ENCODE assay signal across 23 cellular contexts in the genomic region with DNA sequence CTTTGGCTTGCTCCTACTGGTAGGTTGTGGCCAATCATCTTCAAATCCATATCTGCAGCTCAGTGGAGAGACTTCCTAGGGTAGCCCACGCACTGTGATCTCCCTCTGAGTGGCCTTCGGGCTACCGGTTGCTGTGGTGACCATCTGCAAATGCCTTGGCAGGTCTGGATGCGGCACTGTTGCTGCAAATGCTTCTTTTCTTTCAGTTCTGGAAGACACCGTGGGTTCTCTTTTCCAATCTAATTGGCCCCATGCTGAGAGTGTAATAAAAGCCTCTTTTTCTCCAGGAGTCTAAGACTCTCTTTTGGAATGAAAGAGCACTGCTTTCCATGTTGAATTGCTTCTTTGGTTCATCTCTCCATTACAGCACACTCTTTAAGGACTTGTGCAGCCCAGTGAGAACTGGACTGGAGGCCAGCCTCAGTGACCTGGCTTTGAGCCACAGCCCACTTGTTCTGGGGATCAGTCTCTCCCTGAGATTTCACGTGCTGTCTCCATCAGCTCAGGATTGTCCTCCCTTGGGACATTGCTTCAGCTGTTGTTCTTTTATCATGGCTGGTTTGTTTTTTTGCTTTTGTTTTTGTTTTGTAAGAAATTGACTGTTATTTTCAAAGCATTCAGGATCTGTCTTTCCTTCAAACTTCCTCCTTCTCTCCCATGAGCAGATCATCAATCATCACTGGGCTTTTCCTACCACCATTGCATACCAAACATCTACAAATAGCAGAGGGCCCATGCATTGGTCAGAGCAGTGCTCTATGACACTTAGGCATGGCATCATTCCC.
DNase-seq lines count a peak whose midpoint lies in the region; ATAC-seq and TF ChIP-seq lines count a peak whose summit lies in the region.
"Had no signal": no experiment of that assay in that cellular context is flagged by ENCODE, and none has a peak within 500 bp of the region (broad histone marks: within the 10 kb centered on the region; RNA-seq: fewer than 3 reads in every experiment).

No MANE protein-coding gene starts in this region.

- H3K36me3 ChIP-seq in gastrocnemius medialis, result no peaks in the 10 kb centered on the region
- H3K36me3 ChIP-seq: thyroid gland had no signal

- DNase-seq in NCI-H446 treated with DMSO at 0.1 percent for 48 hours (lab: John Stamatoyannopoulos, UW), result peak; percentile 15
- DNase-seq in middle frontal gyrus (ENCODE audit: extremely low spot score, low spot score), result peak; percentile 18
- DNase-seq in superior temporal gyrus (ENCODE audit: extremely low spot score), result peak; percentile 52
- DNase-seq in NOMO-1 (lab: John Stamatoyannopoulos, UW; ENCODE audit: unreplicated experiment in 2 of 2), result no peak
- DNase-seq in SIG-M5 (lab: John Stamatoyannopoulos, UW), result no peak
- DNase-seq in gastrocnemius medialis, result no peak
- no peak for DNase-seq in NCI-H510A (lab: John Stamatoyannopoulos, UW)
- DNase-seq: activated B cell treated with CpG ODN at 0.5 μM for 24 hours; activated CD4-positive, alpha-beta T cell treated with anti-CD3 and anti-CD28 coated beads, Interleukin-2, amount 50 U/mL, for 4 hours; activated naive CD4-positive, alpha-beta T cell treated with anti-CD3 and anti-CD28 coated beads, Interleukin-2, amount 10 ng/mL, durations not matched to agents 7 days and 5 days; CD4-positive, alpha-beta T cell; KBM-7; MM.1S; NCI-H1436; NCI-H510A treated with DMSO at 0.1 percent for 48 hours; SHP77 treated with DMSO at 0.1 percent for 48 hours; stimulated activated naive CD8-positive, alpha-beta T cell treated with anti-CD3 and anti-CD28 coated beads, Interleukin-15, Interleukin-2, amounts not matched to agents 100 U/mL and 50 U/mL, for 24 hours; T1000; thyroid gland had no signal

- TF ChIP-seq CTCF in gastrocnemius medialis (IDR thresholded peaks at IDR 0.05 in 4 of 5, conservative IDR thresholded peaks at IDR 0.05 in 1 of 5), result no peak

- H3K9me3 ChIP-seq in gastrocnemius medialis, result no peaks in the 10 kb centered on the region
- H3K9me3 ChIP-seq: thyroid gland had no signal

- H3K4me3 ChIP-seq in gastrocnemius medialis, result no peak overlapping the region
- H3K4me3 ChIP-seq: GM12878, lung, thyroid gland had no signal

- no peak for ATAC-seq in gastrocnemius medialis
- ATAC-seq: GM12878; Panc1; stimulated activated naive CD8-positive, alpha-beta T cell treated with anti-CD3 and anti-CD28 coated beads, Interleukin-15, Interleukin-2, amounts not matched to agents 100 U/mL and 50 U/mL, for 24 hours had no signal

- in situ Hi-C loops in gastrocnemius medialis (cut with MboI; ENCODE audit: low sequenced_read_pairs in 4 of 4), result no loop called here

- no peaks in the 10 kb centered on the region for H3K27me3 ChIP-seq in gastrocnemius medialis
- H3K27me3 ChIP-seq: thyroid gland had no signal

- H3K27ac ChIP-seq in cingulate gyrus (ENCODE audit: low read depth, low read length) (peak overlapping the region; percentile 41), gastrocnemius medialis (peak overlapping the region in 2 of 4 donors; percentile 77 to 89)
- H3K27ac ChIP-seq: thyroid gland had no signal

- intact Hi-C loops in gastrocnemius medialis (cut with DNase I; ENCODE audit: low total_unique reads), result loop anchor here (10.0 kb wide), 1 partner anchor 227 kb away; no protein-coding TSS in a partner anchor

- no peak for TF ChIP-seq POLR2A in gastrocnemius medialis (IDR thresholded peaks at IDR 0.05)

- H3K4me1 ChIP-seq in gastrocnemius medialis, result peaks cover 8 to 26% of the 10 kb centered on the region in 2 donors
- H3K4me1 ChIP-seq: thyroid gland had no signal

Comparison
In these comparisons a context has a peak if more than half of its experiments do, and no peak if none do; other contexts are left out.
1. DNase-seq: peak in NCI-H446 treated with DMSO at 0.1 percent for 48 hours (single experiment), middle frontal gyrus (single experiment) and superior temporal gyrus (single experiment); none in NOMO-1 (0 of 2), SIG-M5 (single experiment), gastrocnemius medialis (0 of 2) and NCI-H510A (single experiment).